25 cellular contexts compared by ENCODE assay signal in genomic region chr22:50414476-50415248, GRCh38.
"Had no signal": no experiment of that assay in that cellular context is flagged by ENCODE, and none has a peak within 500 bp of the region (broad histone marks: within the 10 kb centered on the region; RNA-seq: fewer than 3 reads in every experiment).

No MANE protein-coding gene starts in this region.

- H3K4me1 Mint-ChIP-seq: central memory CD8-positive, alpha-beta T cell; immature natural killer cell; neural progenitor cell had no signal

- H3K27ac Mint-ChIP-seq: memory B cell; natural killer cell treated with Interleukin-12 subunit alpha and Interleukin-12 subunit beta and Interleukin-15 and Interleukin-18, amount 100 ng/mL, for 72 hours had no signal

- H3K27me3 ChIP-seq: colonic mucosa, neural progenitor cell, ovary, sigmoid colon, testis, tibial artery, upper lobe of left lung had no signal

- H2AFZ ChIP-seq: neural progenitor cell had no signal

- H3K9ac ChIP-seq: neural progenitor cell had no signal

- H3K36me3 ChIP-seq: neural progenitor cell, ovary had no signal

- H3K4me3 Mint-ChIP-seq: central memory CD8-positive, alpha-beta T cell; effector memory CD8-positive, alpha-beta T cell; memory B cell; naive B cell; natural killer cell treated with Interleukin-12 subunit alpha and Interleukin-12 subunit beta and Interleukin-15 and Interleukin-18, amount 100 ng/mL, for 72 hours; neural progenitor cell; stimulated activated memory B cell treated with anti-CD40 and anti-IgM and Interleukin-4, amounts not matched to agents 10 μg/mL and 1 μg/mL and 100 μg/mL, for 72 hours had no signal

- ATAC-seq: effector memory CD8-positive, alpha-beta T cell; mucosa of descending colon; stimulated activated memory B cell treated with anti-CD40 and anti-IgM and Interleukin-4, amounts not matched to agents 10 μg/mL and 1 μg/mL and 100 μg/mL, for 72 hours; stimulated activated naive CD8-positive, alpha-beta T cell treated with anti-CD3 and anti-CD28 coated beads, Interleukin-15, Interleukin-2, amounts not matched to agents 100 U/mL and 50 U/mL, for 24 hours had no signal

- H3K27me3 Mint-ChIP-seq: central memory CD8-positive, alpha-beta T cell; effector memory CD8-positive, alpha-beta T cell; memory B cell; naive B cell; natural killer cell treated with Interleukin-12 subunit alpha and Interleukin-12 subunit beta and Interleukin-15 and Interleukin-18, amount 100 ng/mL, for 72 hours; stimulated activated memory B cell treated with anti-CD40 and anti-IgM and Interleukin-4, amounts not matched to agents 10 μg/mL and 1 μg/mL and 100 μg/mL, for 72 hours had no signal

- H3K27ac ChIP-seq: colonic mucosa, neural progenitor cell, ovary, sigmoid colon, testis, tibial artery, upper lobe of left lung had no signal

- H3K4me3 ChIP-seq: colonic mucosa, lung, mucosa of descending colon, neural progenitor cell, ovary, sigmoid colon, testis, tibial artery, upper lobe of left lung had no signal

- H3K9me3 ChIP-seq: colonic mucosa, mucosa of descending colon, ovary, sigmoid colon, testis, tibial artery, upper lobe of left lung had no signal

- H3K9me3 Mint-ChIP-seq: central memory CD8-positive, alpha-beta T cell; effector memory CD8-positive, alpha-beta T cell; immature natural killer cell; memory B cell; naive B cell; natural killer cell treated with Interleukin-12 subunit alpha and Interleukin-12 subunit beta and Interleukin-15 and Interleukin-18, amount 100 ng/mL, for 72 hours; neural progenitor cell; stimulated activated memory B cell treated with anti-CD40 and anti-IgM and Interleukin-4, amounts not matched to agents 10 μg/mL and 1 μg/mL and 100 μg/mL, for 72 hours had no signal

- H3K4me1 ChIP-seq: colonic mucosa, neural progenitor cell, sigmoid colon had no signal

- H3K4me2 ChIP-seq: neural progenitor cell had no signal

- DNase-seq: colonic mucosa; dermis blood vessel endothelial cell; effector memory CD8-positive, alpha-beta T cell; hypothalamus; immature natural killer cell; islet precursor cell; mucosa of descending colon; naive B cell; nucleus accumbens; ovary; retina; sigmoid colon; stimulated activated CD4-positive, alpha-beta T cell treated with anti-CD3 and anti-CD28 coated beads, Interleukin-2, amount 100 ng/mL, for 24 hours; stimulated activated CD4-positive, alpha-beta T cell treated with anti-CD3 and anti-CD28 coated beads, Interleukin-4, amount 100 ng/mL, for 24 hours; stimulated activated naive CD8-positive, alpha-beta T cell treated with anti-CD3 and anti-CD28 coated beads, Interleukin-15, Interleukin-2, amounts not matched to agents 100 U/mL and 50 U/mL, for 24 hours; substantia nigra; testis; tibial artery; upper lobe of left lung had no signal
